In the genomic region with DNA sequence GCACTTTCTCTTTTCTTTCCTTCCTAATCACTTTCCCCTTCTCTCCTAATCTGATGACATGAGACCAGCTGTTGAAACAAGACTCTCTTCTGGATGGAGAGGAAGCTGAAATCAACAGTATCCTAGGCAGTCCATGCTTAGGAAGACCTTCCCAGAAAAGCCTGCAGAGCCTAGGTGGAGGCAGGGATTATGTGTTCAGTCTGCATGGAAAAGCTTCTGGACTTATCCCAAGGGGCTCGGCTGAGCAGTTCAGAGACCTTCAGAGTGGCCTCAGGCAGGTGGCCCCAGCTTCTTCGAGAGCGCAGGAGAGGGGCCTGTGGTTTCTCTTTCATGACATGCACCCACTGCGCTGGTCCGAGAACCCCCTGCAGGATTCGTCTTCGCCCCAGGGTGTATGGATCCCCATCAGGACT, we compare ENCODE assay signal across 21 cellular contexts.
DNase-seq lines count a peak whose midpoint lies in the region; ATAC-seq and TF ChIP-seq lines count a peak whose summit lies in the region.
"Had no signal": no experiment of that assay in that cellular context is flagged by ENCODE, and none has a peak within 500 bp of the region (broad histone marks: within the 10 kb centered on the region; RNA-seq: fewer than 3 reads in every experiment).

No MANE protein-coding gene starts in this region.

- intact Hi-C loops in heart right ventricle (cut with DNase I) = loop anchor here in 3 of 10 donors (5.0 to 10.0 kb wide), 3 partner anchors 100 to 208 kb away; no protein-coding TSS in a partner anchor
- intact Hi-C loops in psoas muscle (cut with DNase I) = no loop called here
- intact Hi-C loops in vagina (cut with DNase I) = no loop called here

- H3K36me3 ChIP-seq in heart right ventricle (no peaks in the 10 kb centered on the region), psoas muscle (ENCODE audit: insufficient read depth in 1 of 2, low read depth in 1 of 2) (no peaks in the 10 kb centered on the region), vagina (no peaks in the 10 kb centered on the region)
- H3K36me3 ChIP-seq: SJCRH30 had no signal

- H3K27ac ChIP-seq in heart right ventricle = peak overlapping the region; percentile 37 to 86 (median 76)
- peak overlapping the region; percentile 50 for H3K27ac ChIP-seq in psoas muscle
- peak overlapping the region; percentile 13 for H3K27ac ChIP-seq in vagina
- H3K27ac ChIP-seq: epithelial cell of prostate, PC-9, SJCRH30 had no signal

- H3K4me3 ChIP-seq in heart right ventricle (peak overlapping the region in 1 of 10 donors; percentile 0), psoas muscle (no peak overlapping the region), vagina (no peak overlapping the region)
- H3K4me3 ChIP-seq: PC-9, SJCRH30 had no signal

- DNase-seq in dermis blood vessel endothelial cell (peak; percentile 3), heart right ventricle (peak in 1 of 2 donors; percentile 15), psoas muscle (no peak), vagina (ENCODE audit: extremely low spot score in 2 of 2) (no peak), HT-29 (ENCODE audit: low spot score) (no peak), OCI-M2 (lab: John Stamatoyannopoulos, UW; ENCODE audit: unreplicated experiment) (no peak)
- DNase-seq in stimulated activated CD4-positive, alpha-beta T cell treated with anti-CD3 and anti-CD28 coated beads, Interleukin-2, amount 100 ng/mL, for 48 hours = no peak
- DNase-seq: activated CD4-positive, alpha-beta T cell treated with anti-CD3 and anti-CD28 coated beads for 4 hours; activated naive CD4-positive, alpha-beta T cell treated with anti-CD3 and anti-CD28 coated beads, Interleukin-2, amount 50 U/mL, for 16 hours; CD4-positive, CD25-positive, alpha-beta regulatory T cell; central memory CD4-positive, alpha-beta T cell; islet precursor cell; Karpas-422; mammary epithelial cell; naive B cell; NCI-H1694 treated with DMSO at 0.1 percent for 48 hours; NCI-H2171 treated with DMSO at 0.1 percent for 48 hours; PC-9; stimulated activated CD4-positive, alpha-beta T cell treated with anti-CD3 and anti-CD28 coated beads, Interleukin-15, amount 100 ng/mL, for 24 hours had no signal

- H3K4me1 ChIP-seq in heart right ventricle (peaks cover 0 to 20% (median 11%) of the 10 kb centered on the region in 9 donors), psoas muscle (no peaks in the 10 kb centered on the region), vagina (no peaks in the 10 kb centered on the region)
- H3K4me1 ChIP-seq: SJCRH30 had no signal

- no peaks in the 10 kb centered on the region for H3K9me3 ChIP-seq in heart right ventricle
- H3K9me3 ChIP-seq in psoas muscle = no peaks in the 10 kb centered on the region
- no peaks in the 10 kb centered on the region for H3K9me3 ChIP-seq in vagina
- H3K9me3 ChIP-seq: SJCRH30 had no signal

- no peak for TF ChIP-seq POLR2A in vagina (IDR thresholded peaks at IDR 0.05)

- WGBS in heart right ventricle, 2 donors = 59 to 67% methylated on average over 7 of the region's 7 CpGs
- 56 to 66% (median 66%) methylated on average over 7 of the region's 7 CpGs for WGBS in psoas muscle, 3 donors

- H3K27me3 ChIP-seq in heart right ventricle (no peaks in the 10 kb centered on the region), psoas muscle (ENCODE audit: insufficient read depth in 3 of 3, low read length in 2 of 3) (no peaks in the 10 kb centered on the region), vagina (no peaks in the 10 kb centered on the region)
- H3K27me3 ChIP-seq: SJCRH30 had no signal

- ATAC-seq in heart right ventricle (peak; percentile 53 to 78 (median 64)), psoas muscle (peak in 2 of 4 donors; percentile 29 to 37)

- no peak for TF ChIP-seq CTCF in heart right ventricle (IDR thresholded peaks at IDR 0.05)
- no peak for TF ChIP-seq CTCF in psoas muscle (IDR thresholded peaks at IDR 0.05)
- no peak for TF ChIP-seq CTCF in vagina (IDR thresholded peaks at IDR 0.05)

Comparison
In these comparisons a context has a peak if more than half of its experiments do, and no peak if none do; other contexts are left out.
1. H3K27ac ChIP-seq: peak in every context shown above with its lines; median percentile 76 in heart right ventricle; 50 in psoas muscle; 13 in vagina.